ENCODE assay signal across 23 cellular contexts in genomic region chr9:78311075-78311474, GRCh38.
"Had no signal": no experiment of that assay in that cellular context is flagged by ENCODE, and none has a peak within 500 bp of the region (broad histone marks: within the 10 kb centered on the region; RNA-seq: fewer than 3 reads in every experiment).

No MANE protein-coding gene starts in this region.

- H2AFZ ChIP-seq: neural progenitor cell had no signal

- H3K9me3 ChIP-seq: gastroesophageal sphincter, spleen, testis, transverse colon had no signal

- H3K27ac ChIP-seq: gastroesophageal sphincter, spleen, testis, transverse colon had no signal

- H3K4me1 Mint-ChIP-seq: activated CD4-positive, alpha-beta T cell treated with anti-CD3 and anti-CD28 coated beads for 36 hours had no signal

- H3K4me3 ChIP-seq: gastroesophageal sphincter, neural progenitor cell, spleen, testis, transverse colon had no signal

- H3K36me3 ChIP-seq: transverse colon had no signal

- H3K9ac ChIP-seq: neural progenitor cell had no signal

- H3K4me2 ChIP-seq: neural progenitor cell had no signal

- H3K27me3 Mint-ChIP-seq: activated CD4-positive, alpha-beta T cell treated with anti-CD3 and anti-CD28 coated beads for 36 hours; activated naive CD8-positive, alpha-beta T cell; effector memory CD8-positive, alpha-beta T cell; naive B cell had no signal

- H3K4me1 ChIP-seq: gastroesophageal sphincter, neural progenitor cell, spleen, testis, transverse colon had no signal

- H3K36me3 Mint-ChIP-seq: naive B cell had no signal

- H3K27me3 ChIP-seq: gastroesophageal sphincter, neural progenitor cell, spleen, testis, transverse colon had no signal

- H3K4me3 Mint-ChIP-seq: activated CD4-positive, alpha-beta T cell treated with anti-CD3 and anti-CD28 coated beads for 36 hours; activated naive CD8-positive, alpha-beta T cell; effector memory CD8-positive, alpha-beta T cell; mesothelial cell of epicardium; naive B cell; T-helper 2 cell treated with Interferon-gamma antibody and Interleukin-4, amounts not matched to agents 5 μg/mL and 100 μg/mL, for 36 hours had no signal

- H3K9me3 Mint-ChIP-seq: effector memory CD8-positive, alpha-beta T cell; mesothelial cell of epicardium; naive B cell; neural progenitor cell; T-helper 2 cell treated with Interferon-gamma antibody and Interleukin-4, amounts not matched to agents 5 μg/mL and 100 μg/mL, for 36 hours had no signal

- DNase-seq: activated CD4-positive, alpha-beta T cell treated with anti-CD3 and anti-CD28 coated beads for 36 hours; activated CD4-positive, CD25-positive, alpha-beta regulatory T cell; activated effector memory CD4-positive, alpha-beta T cell treated with Interleukin-2 at 50 U/mL for 16 hours; activated naive CD4-positive, alpha-beta T cell treated with Interleukin-2 at 50 U/mL for 16 hours; activated T-cell treated with anti-CD3 and anti-CD28 coated beads for 4 hours; central memory CD4-positive, alpha-beta T cell; effector memory CD8-positive, alpha-beta T cell; erythroblast; head of caudate nucleus; hippocampal formation; left colon; naive B cell; right cardiac atrium; spleen; stimulated activated naive CD4-positive, alpha-beta T cell treated with Interleukin-2 at 50 U/mL for 16 hours; T-helper 1 cell; testis; transverse colon had no signal

- ATAC-seq: activated CD4-positive, alpha-beta T cell treated with anti-CD3 and anti-CD28 coated beads for 36 hours; effector memory CD8-positive, alpha-beta T cell; gastroesophageal sphincter; left colon; right cardiac atrium had no signal

- H3K27ac Mint-ChIP-seq: activated CD4-positive, alpha-beta T cell treated with anti-CD3 and anti-CD28 coated beads for 36 hours; activated naive CD8-positive, alpha-beta T cell; mesothelial cell of epicardium; naive B cell; T-helper 2 cell treated with Interferon-gamma antibody and Interleukin-4, amounts not matched to agents 5 μg/mL and 100 μg/mL, for 36 hours had no signal
